In genomic region chr6:350371-350770, GRCh38 we compare ENCODE assay signal across 34 cellular contexts. TPM values are rescaled to one million over a fixed set of nuclear protein-coding genes. Genes with fewer than 3 reads are reported as not detected.
"Had no signal": no experiment of that assay in that cellular context is flagged by ENCODE, and none has a peak within 500 bp of the region (broad histone marks: within the 10 kb centered on the region; RNA-seq: fewer than 3 reads in every experiment).

No MANE protein-coding gene starts in this region.

- DNase-seq: activated CD4-positive, alpha-beta memory T cell treated with anti-CD3 and anti-CD28 coated beads, Interleukin-2, amount 10 ng/mL, durations not matched to agents 7 days and 5 days; activated CD4-positive, alpha-beta T cell treated with anti-CD3 and anti-CD28 coated beads for 1 hour; activated CD4-positive, alpha-beta T cell treated with anti-CD3 and anti-CD28 coated beads for 4 hours; activated CD4-positive, alpha-beta T cell treated with anti-CD3 and anti-CD28 coated beads, Interleukin-2, amount 10 ng/mL, durations not matched to agents 7 days and 5 days; activated CD4-positive, alpha-beta T cell treated with anti-CD3 and anti-CD28 coated beads, Interleukin-2, amount 50 U/mL, for 4 hours; activated CD8-positive, alpha-beta memory T cell treated with anti-CD3 and anti-CD28 coated beads, Interleukin-2, amount 50 U/mL, for 48 hours; activated gamma-delta T cell; activated naive CD4-positive, alpha-beta T cell; activated naive CD4-positive, alpha-beta T cell treated with anti-CD3 and anti-CD28 coated beads, Interleukin-2, amount 10 ng/mL, durations not matched to agents 7 days and 5 days; activated naive CD8-positive, alpha-beta T cell treated with anti-CD3 and anti-CD28 coated beads, Interleukin-2, amount 10 ng/mL, durations not matched to agents 7 days and 5 days; activated T-cell treated with anti-CD3 and anti-CD28 coated beads for 4 hours; activated T-cell treated with anti-CD3 and anti-CD28 coated beads, Interleukin-2, amount 50 U/mL, for 24 hours; activated T-cell treated with anti-CD3 and anti-CD28 coated beads, Interleukin-2, amount 50 U/mL, for 72 hours; central memory CD4-positive, alpha-beta T cell; effector memory CD4-positive, alpha-beta T cell; endodermal cell; erythroblast; foreskin keratinocyte; gastrocnemius medialis; T-helper 1 cell; T-helper 17 cell; T1000 had no signal

- H3K4me3 Mint-ChIP-seq: activated CD4-positive, alpha-beta memory T cell treated with anti-CD3 and anti-CD28 coated beads, Interleukin-2, amount 10 ng/mL, durations not matched to agents 7 days and 5 days; activated CD4-positive, alpha-beta T cell treated with anti-CD3 and anti-CD28 coated beads, Interleukin-2, amount 10 ng/mL, durations not matched to agents 7 days and 5 days; activated naive CD4-positive, alpha-beta T cell treated with anti-CD3 and anti-CD28 coated beads, Interleukin-2, amount 10 ng/mL, durations not matched to agents 7 days and 5 days; activated naive CD8-positive, alpha-beta T cell treated with anti-CD3 and anti-CD28 coated beads, Interleukin-2, amount 10 ng/mL, durations not matched to agents 7 days and 5 days; activated T-cell treated with anti-CD3 and anti-CD28 coated beads, Interleukin-2, amount 50 U/mL, for 24 hours; activated T-cell treated with anti-CD3 and anti-CD28 coated beads, Interleukin-2, amount 50 U/mL, for 72 hours; brain; dendritic cell treated with granulocyte-macrophage colony-stimulating factor and Interleukin-4, amounts not matched to agents 40 ng/mL and 50 ng/mL, for 4 days; endodermal cell; T-helper 17 cell; T-helper 2 cell treated with Interferon-gamma antibody and Interleukin-4, amounts not matched to agents 5 μg/mL and 100 μg/mL, for 36 hours had no signal

- H3K27me3 ChIP-seq: ascending aorta, breast epithelium, cardiac muscle cell, esophagus muscularis mucosa, foreskin keratinocyte, gastrocnemius medialis, heart right ventricle had no signal

- H3K4me1 Mint-ChIP-seq: activated CD4-positive, alpha-beta T cell treated with anti-CD3 and anti-CD28 coated beads, Interleukin-2, amount 10 ng/mL, durations not matched to agents 7 days and 5 days; activated naive CD4-positive, alpha-beta T cell treated with anti-CD3 and anti-CD28 coated beads, Interleukin-2, amount 10 ng/mL, durations not matched to agents 7 days and 5 days had no signal

- H3K36me3 Mint-ChIP-seq: activated naive CD4-positive, alpha-beta T cell treated with anti-CD3 and anti-CD28 coated beads, Interleukin-2, amount 50 U/mL, for 72 hours had no signal

- H3K9me3 Mint-ChIP-seq: activated CD4-positive, alpha-beta memory T cell treated with anti-CD3 and anti-CD28 coated beads, Interleukin-2, amount 10 ng/mL, durations not matched to agents 7 days and 5 days; activated CD4-positive, alpha-beta T cell treated with anti-CD3 and anti-CD28 coated beads, Interleukin-2, amount 10 ng/mL, durations not matched to agents 7 days and 5 days; activated naive CD4-positive, alpha-beta T cell treated with anti-CD3 and anti-CD28 coated beads, Interleukin-2, amount 50 U/mL, for 72 hours; activated naive CD8-positive, alpha-beta T cell treated with anti-CD3 and anti-CD28 coated beads, Interleukin-2, amount 10 ng/mL, durations not matched to agents 7 days and 5 days; activated T-cell treated with anti-CD3 and anti-CD28 coated beads, Interleukin-2, amount 50 U/mL, for 24 hours; activated T-cell treated with anti-CD3 and anti-CD28 coated beads, Interleukin-2, amount 50 U/mL, for 72 hours; dendritic cell treated with granulocyte-macrophage colony-stimulating factor and Interleukin-4, amounts not matched to agents 40 ng/mL and 50 ng/mL, for 4 days; T-helper 2 cell treated with Interferon-gamma antibody and Interleukin-4, amounts not matched to agents 5 μg/mL and 100 μg/mL, for 36 hours had no signal

- H3K27ac ChIP-seq: ascending aorta, breast epithelium, cardiac muscle cell, coronary artery, dorsolateral prefrontal cortex, esophagus muscularis mucosa, foreskin keratinocyte, gastrocnemius medialis, heart right ventricle had no signal

- H3K36me3 ChIP-seq: breast epithelium, cardiac muscle cell had no signal

- H3K4me3 ChIP-seq: ascending aorta, breast epithelium, cardiac muscle cell, coronary artery, dorsolateral prefrontal cortex, esophagus muscularis mucosa, gastrocnemius medialis, heart right ventricle had no signal

- ATAC-seq: activated naive CD4-positive, alpha-beta T cell treated with anti-CD3 and anti-CD28 coated beads, Interleukin-2, amount 50 U/mL, for 72 hours; activated T-cell treated with anti-CD3 and anti-CD28 coated beads, Interleukin-2, amount 50 U/mL, for 72 hours; foreskin keratinocyte; gastrocnemius medialis; heart right ventricle; T-helper 17 cell had no signal

- H3K27me3 Mint-ChIP-seq: activated CD4-positive, alpha-beta memory T cell treated with anti-CD3 and anti-CD28 coated beads, Interleukin-2, amount 10 ng/mL, durations not matched to agents 7 days and 5 days; activated CD4-positive, alpha-beta T cell treated with anti-CD3 and anti-CD28 coated beads, Interleukin-2, amount 10 ng/mL, durations not matched to agents 7 days and 5 days; activated naive CD4-positive, alpha-beta T cell treated with anti-CD3 and anti-CD28 coated beads, Interleukin-2, amount 10 ng/mL, durations not matched to agents 7 days and 5 days; activated naive CD8-positive, alpha-beta T cell treated with anti-CD3 and anti-CD28 coated beads, Interleukin-2, amount 10 ng/mL, durations not matched to agents 7 days and 5 days; activated T-cell treated with anti-CD3 and anti-CD28 coated beads, Interleukin-2, amount 50 U/mL, for 24 hours; brain; dendritic cell treated with granulocyte-macrophage colony-stimulating factor and Interleukin-4, amounts not matched to agents 40 ng/mL and 50 ng/mL, for 4 days; T-helper 17 cell had no signal

- H3K9me3 ChIP-seq: ascending aorta, breast epithelium, esophagus muscularis mucosa, gastrocnemius medialis, heart right ventricle had no signal

- H3K4me1 ChIP-seq: ascending aorta, breast epithelium, esophagus muscularis mucosa, foreskin keratinocyte, gastrocnemius medialis had no signal

- H3K27ac Mint-ChIP-seq: activated CD4-positive, alpha-beta memory T cell treated with anti-CD3 and anti-CD28 coated beads, Interleukin-2, amount 10 ng/mL, durations not matched to agents 7 days and 5 days; activated CD4-positive, alpha-beta T cell treated with anti-CD3 and anti-CD28 coated beads, Interleukin-2, amount 10 ng/mL, durations not matched to agents 7 days and 5 days; activated naive CD4-positive, alpha-beta T cell treated with anti-CD3 and anti-CD28 coated beads, Interleukin-2, amount 10 ng/mL, durations not matched to agents 7 days and 5 days; activated naive CD4-positive, alpha-beta T cell treated with anti-CD3 and anti-CD28 coated beads, Interleukin-2, amount 50 U/mL, for 72 hours; activated naive CD8-positive, alpha-beta T cell treated with anti-CD3 and anti-CD28 coated beads, Interleukin-2, amount 10 ng/mL, durations not matched to agents 7 days and 5 days; activated T-cell treated with anti-CD3 and anti-CD28 coated beads, Interleukin-2, amount 50 U/mL, for 24 hours; activated T-cell treated with anti-CD3 and anti-CD28 coated beads, Interleukin-2, amount 50 U/mL, for 72 hours; brain; dendritic cell treated with granulocyte-macrophage colony-stimulating factor and Interleukin-4, amounts not matched to agents 40 ng/mL and 50 ng/mL, for 4 days; endodermal cell; T-helper 17 cell; T-helper 2 cell treated with Interferon-gamma antibody and Interleukin-4, amounts not matched to agents 5 μg/mL and 100 μg/mL, for 36 hours had no signal

RNA-seq across cellular contexts. Expression of gene IRF4, which starts 41.2 kb away (rescaled TPM):
- total RNA-seq: cardiac muscle cell, endodermal cell, foreskin keratinocyte, glomerular endothelial cell had no signal
- polyA plus RNA-seq: cardiac muscle cell, foreskin keratinocyte had no signal
